9 cellular contexts compared by ENCODE assay signal in the genomic region with DNA sequence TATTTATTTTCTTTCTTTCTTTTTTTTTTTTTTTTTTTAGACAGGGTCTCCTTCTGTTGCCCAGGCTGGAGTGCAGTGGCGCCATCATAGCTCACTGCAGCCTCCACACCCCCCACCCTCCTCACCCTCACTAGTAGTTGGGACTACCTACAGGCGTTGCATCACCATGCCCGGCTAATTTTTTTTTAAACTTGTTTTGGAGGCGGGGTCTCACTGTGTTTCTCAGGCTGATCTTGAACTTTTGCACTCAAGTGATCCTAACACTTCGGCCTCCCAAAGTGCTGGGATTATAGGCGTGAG. TPM values are rescaled to one million over a fixed set of nuclear protein-coding genes. Genes with fewer than 3 reads are reported as not detected.
DNase-seq lines count a peak whose midpoint lies in the region; ATAC-seq, FAIRE-seq and TF ChIP-seq lines count a peak whose summit lies in the region.
"Had no signal": no experiment of that assay in that cellular context is flagged by ENCODE, and none has a peak within 500 bp of the region (broad histone marks: within the 10 kb centered on the region; RNA-seq: fewer than 3 reads in every experiment).

No MANE protein-coding gene starts in this region.

- ATAC-seq in HG02938 (IDR thresholded peaks at IDR 0.05; ENCODE audit: unreplicated experiment) (peak; percentile 21), GM21360 (IDR thresholded peaks at IDR 0.05; ENCODE audit: unreplicated experiment) (no peak)

- H3K27me3 ChIP-seq in keratinocyte (ENCODE audit: control insufficient read depth, extremely low read depth, insufficient read depth, low read length) (peaks cover 19% of the 10 kb centered on the region), tibial artery (peaks cover 0 to 10% of the 10 kb centered on the region in 2 donors)

- H4K20me1 ChIP-seq in keratinocyte (ENCODE audit: control insufficient read depth, extremely low read depth, insufficient read depth, low read length), result no peaks in the 10 kb centered on the region

- H3K9me3 Mint-ChIP-seq in CD14-positive monocyte, result peaks cover 0 to 7% (median 0%) of the 10 kb centered on the region in 7 donors
- no peaks in the 10 kb centered on the region for H3K9me3 Mint-ChIP-seq in activated naive CD8-positive, alpha-beta T cell (ENCODE audit: low read depth)

- H3K79me2 ChIP-seq in keratinocyte (ENCODE audit: control insufficient read depth, insufficient read depth, low read length), result no peaks in the 10 kb centered on the region

- H3K36me3 ChIP-seq in keratinocyte (ENCODE audit: control insufficient read depth in 2 of 2, extremely low read depth in 1 of 2, insufficient read depth in 2 of 2, low read length in 2 of 2) (no peaks in the 10 kb centered on the region), tibial artery (no peaks in the 10 kb centered on the region)

- peaks cover 10 to 19% (median 10%) of the 10 kb centered on the region in 3 donors for H3K27me3 Mint-ChIP-seq in CD14-positive monocyte (ENCODE audit: low read depth in 3 of 3)
- H3K27me3 Mint-ChIP-seq in activated naive CD8-positive, alpha-beta T cell, result peaks cover 3% of the 10 kb centered on the region

- H3K4me3 ChIP-seq in keratinocyte (ENCODE audit: control insufficient read depth in 2 of 3, extremely low read depth in 1 of 3, insufficient read depth in 2 of 3, low read depth in 1 of 3, low read length in 3 of 3) (peak overlapping the region in 2 of 3 experiments; percentile 35 to 72), tibial artery (peak overlapping the region; percentile 54 to 65)

- no peaks in the 10 kb centered on the region for H3K9me1 ChIP-seq in keratinocyte (ENCODE audit: control insufficient read depth, extremely low read depth, insufficient read depth, low read length)

- H3K36me3 Mint-ChIP-seq in CD14-positive monocyte, result no peaks in the 10 kb centered on the region
- H3K36me3 Mint-ChIP-seq in activated naive CD8-positive, alpha-beta T cell, result no peaks in the 10 kb centered on the region

- TF ChIP-seq CTCF in CD14-positive monocyte (IDR thresholded peaks at IDR 0.05) (no peak), keratinocyte (optimal IDR thresholded peaks at IDR 0.05 in 1 of 3, IDR thresholded peaks at IDR 0.05 in 1 of 3, conservative IDR thresholded peaks at IDR 0.05 in 1 of 3; ENCODE audit: extremely low read depth in 1 of 3, insufficient read depth in 2 of 3, low read length in 3 of 3) (no peak), tibial artery (IDR thresholded peaks at IDR 0.05) (no peak)

- H3K4me3 Mint-ChIP-seq in CD14-positive monocyte, result peak overlapping the region in 1 of 2 donors; percentile 74
- peak overlapping the region; percentile 73 for H3K4me3 Mint-ChIP-seq in activated naive CD8-positive, alpha-beta T cell

- no peak for FAIRE-seq in keratinocyte (lab: Jason Lieb, UNC)
- FAIRE-seq: endometrium had no signal

- intact Hi-C loops in CD14-positive monocyte (cut with micrococcal nuclease), result loop anchor here (5.0 to 10.0 kb wide), 4 partner anchors 35 to 52 kb away; a partner anchor contains a TSS
- intact Hi-C loops in tibial artery (cut with DNase I; ENCODE audit: low total_unique reads), result loop anchor here (5.0 kb wide), 1 partner anchor 35 kb away; a partner anchor contains a TSS

- H3K4me1 ChIP-seq in keratinocyte (ENCODE audit: control insufficient read depth, extremely low read depth, insufficient read depth, low read length), result peaks cover 11% of the 10 kb centered on the region
- peaks cover 0 to 36% (median 18%) of the 10 kb centered on the region in 4 donors for H3K4me1 ChIP-seq in tibial artery

- H3K9me3 ChIP-seq in keratinocyte (ENCODE audit: control insufficient read depth, low read depth, low read length) (no peaks in the 10 kb centered on the region), tibial artery (no peaks in the 10 kb centered on the region)

- dilution Hi-C loops in keratinocyte (cut with MboI; ENCODE audit: extremely low pct_ligation_motif_present, low sequenced_read_pairs), result no loop called here

- H3K4me2 ChIP-seq in keratinocyte (ENCODE audit: control insufficient read depth, extremely low read depth, insufficient read depth, low read depth, low read length), result peak overlapping the region; percentile 76

- H2AFZ ChIP-seq in keratinocyte (ENCODE audit: control insufficient read depth, low read length), result peak overlapping the region; percentile 92

- H3K4me1 Mint-ChIP-seq in CD14-positive monocyte, result peaks cover 21% of the 10 kb centered on the region
- peaks cover 2% of the 10 kb centered on the region for H3K4me1 Mint-ChIP-seq in activated naive CD8-positive, alpha-beta T cell (ENCODE audit: low read depth)

- peak overlapping the region in 6 of 7 donors; percentile 72 to 94 (median 88) for H3K27ac Mint-ChIP-seq in CD14-positive monocyte
- no peak overlapping the region for H3K27ac Mint-ChIP-seq in activated naive CD8-positive, alpha-beta T cell

- H3K9ac ChIP-seq in keratinocyte (ENCODE audit: control insufficient read depth, extremely low read depth, insufficient read depth, low read length), result peak overlapping the region; percentile 64

- no peak for DNase-seq in CD14-positive monocyte (ENCODE audit: low spot score)
- DNase-seq in keratinocyte (ENCODE audit: low read depth, low spot score), result no peak
- no peak for DNase-seq in tibial artery
- no peak for DNase-seq in A172 (ENCODE audit: low spot score)
- DNase-seq in NCI-H2107 (lab: John Stamatoyannopoulos, UW), result no peak

- H3K27ac ChIP-seq in keratinocyte (ENCODE audit: control insufficient read depth, insufficient read depth, low read length), result no peak overlapping the region
- peak overlapping the region; percentile 70 to 92 for H3K27ac ChIP-seq in tibial artery

RNA-seq across cellular contexts. Expression of a gene that starts 33.6 kb away (rescaled TPM):
- polyA plus RNA-seq in CD14-positive monocyte (not detected), keratinocyte (0.07 to 0.13 TPM (median 0.09 TPM) in 3 replicates)
- 0.10 TPM for polyA plus RNA-seq in keratinocyte (2011; ENCODE audit: low read depth)
- 0.10 and 0.11 TPM in 2 replicates for polyA plus RNA-seq in keratinocyte (2011; cell fraction: cytosol; rRNA removed)
- 0.21 and 0.22 TPM in 2 replicates for polyA plus RNA-seq in keratinocyte (2011; cell fraction: nucleus; rRNA removed)
- polyA plus RNA-seq in keratinocyte (2012; ENCODE audit: low replicate concordance), result 0.13 and 0.17 TPM in 2 replicates
- polyA minus RNA-seq in keratinocyte, result 0.10 to 0.13 TPM in 2 of 3 replicates, not detected in the other
- polyA minus RNA-seq in keratinocyte (2011; cell fraction: cytosol; rRNA and poly(A)+ RNA removed), result not detected
- polyA minus RNA-seq in keratinocyte (2011; cell fraction: nucleus; rRNA and poly(A)+ RNA removed), result 0.21 and 0.23 TPM in 2 replicates
- total RNA-seq in A172 (2014; rRNA removed; shearing (Covaris generic)), result 0.52 and 1.6 TPM in 2 replicates
